Comparison of ENCODE assay signal across 17 cellular contexts in genomic region chr5:34666392-34667080, GRCh38.
"Had no signal": no experiment of that assay in that cellular context is flagged by ENCODE, and none has a peak within 500 bp of the region (broad histone marks: within the 10 kb centered on the region; RNA-seq: fewer than 3 reads in every experiment).

No MANE protein-coding gene starts in this region.

- H3K27ac Mint-ChIP-seq: activated naive CD8-positive, alpha-beta T cell; effector memory CD8-positive, alpha-beta T cell; natural killer cell; stimulated activated naive CD8-positive, alpha-beta T cell treated with anti-CD3 and anti-CD28 coated beads, Interleukin-15, Interleukin-2, amounts not matched to agents 100 ng/mL and 50 ng/mL, for 24 hours had no signal

- H3K27me3 ChIP-seq: right lobe of liver, suprapubic skin, upper lobe of left lung had no signal

- H3K4me3 Mint-ChIP-seq: activated naive CD8-positive, alpha-beta T cell; effector memory CD8-positive, alpha-beta T cell; natural killer cell; stimulated activated naive CD8-positive, alpha-beta T cell treated with anti-CD3 and anti-CD28 coated beads, Interleukin-15, Interleukin-2, amounts not matched to agents 100 ng/mL and 50 ng/mL, for 24 hours had no signal

- H3K36me3 Mint-ChIP-seq: activated naive CD8-positive, alpha-beta T cell; natural killer cell had no signal

- H3K36me3 ChIP-seq: left ventricle myocardium inferior, right lobe of liver, suprapubic skin had no signal

- H3K4me3 ChIP-seq: left ventricle myocardium inferior, psoas muscle, right lobe of liver, suprapubic skin, upper lobe of left lung had no signal

- H3K9me3 ChIP-seq: left ventricle myocardium inferior, psoas muscle, right lobe of liver, suprapubic skin, upper lobe of left lung had no signal

- H3K27ac ChIP-seq: left ventricle myocardium inferior, psoas muscle, right lobe of liver, suprapubic skin, upper lobe of left lung had no signal

- H3K4me1 Mint-ChIP-seq: natural killer cell had no signal

- DNase-seq: activated CD4-positive, alpha-beta T cell treated with anti-CD3 and anti-CD28 coated beads, Interleukin-2, amount 50 U/mL, for 1 hour; activated CD8-positive, alpha-beta memory T cell treated with anti-CD3 and anti-CD28 coated beads for 24 hours; activated gamma-delta T cell treated with Interleukin-2 at 50 U/mL for 16 hours; cerebellar nuclear complex; dermis blood vessel endothelial cell; effector memory CD8-positive, alpha-beta T cell; erythroblast; hippocampal formation; kidney; left ventricle myocardium inferior; natural killer cell; psoas muscle; right lobe of liver; upper lobe of left lung had no signal

- H3K4me1 ChIP-seq: psoas muscle, suprapubic skin had no signal

- H3K9me3 Mint-ChIP-seq: effector memory CD8-positive, alpha-beta T cell; natural killer cell had no signal
